17 cellular contexts compared by ENCODE assay signal in genomic region chr12:132923356-132923909, GRCh38. TPM values are rescaled to one million over a fixed set of nuclear protein-coding genes. Genes with fewer than 3 reads are reported as not detected.
A peak's percentile ranks its signal among the peaks of the same experiment; 100 is the strongest.
DNase-seq lines count a peak whose midpoint lies in the region; ATAC-seq, FAIRE-seq and TF ChIP-seq lines count a peak whose summit lies in the region.
"Had no signal": no experiment of that assay in that cellular context is flagged by ENCODE, and none has a peak within 500 bp of the region (broad histone marks: within the 10 kb centered on the region; RNA-seq: fewer than 3 reads in every experiment).

No MANE protein-coding gene starts in this region.

- 0% methylated on average over 1 of the region's 1 CpG for WGBS in HepG2 (ENCODE audit: low lambda C conversion rate)
- 54% methylated on average over 1 of the region's 1 CpG for WGBS in right lobe of liver (ENCODE audit: insufficient coverage, low coverage, low lambda C conversion rate, missing lambda C conversion rate)

- TF ChIP-seq POLR2A in HepG2 (IDR thresholded peaks at IDR 0.05; ENCODE audit: insufficient read depth in 1 of 2, low read depth in 2 of 2, low read length in 2 of 2) (no peak), right lobe of liver (IDR thresholded peaks at IDR 0.05) (no peak)

- no peak overlapping the region for H2AFZ ChIP-seq in HepG2 (ENCODE audit: low read length)
- no peak overlapping the region for H2AFZ ChIP-seq in PC-3 (ENCODE audit: low read length)
- H2AFZ ChIP-seq: GM23338 had no signal

- H3K9me2 ChIP-seq in PC-3 (replicated peaks; ENCODE audit: low read length) = no peaks in the 10 kb centered on the region

- H3K27me3 ChIP-seq in HepG2 (ENCODE audit: control insufficient read depth in 1 of 2, insufficient read depth in 2 of 2, low read length in 2 of 2) (no peaks in the 10 kb centered on the region), right lobe of liver (no peaks in the 10 kb centered on the region), PC-3 (ENCODE audit: low read length) (no peaks in the 10 kb centered on the region)
- no peaks in the 10 kb centered on the region for H3K27me3 ChIP-seq in CD4-positive, alpha-beta T cell (ENCODE audit: control insufficient read depth, insufficient read depth, low read length)

- TF ChIP-seq EP300 in HepG2 (IDR thresholded peaks at IDR 0.05; ENCODE audit: low read depth in 2 of 2, low read length in 2 of 2) (no peak), HepG2 (CRISPR knock-in tag; IDR thresholded peaks at IDR 0.05; ENCODE audit: borderline replicate concordance) (no peak)

- no peaks in the 10 kb centered on the region for H3K79me2 ChIP-seq in HepG2 (ENCODE audit: insufficient read depth, low read length)
- H3K79me2 ChIP-seq in PC-3 (ENCODE audit: low read length) = no peaks in the 10 kb centered on the region

- peaks cover 50% of the 10 kb centered on the region for H3K36me3 Mint-ChIP-seq in endothelial cell (ENCODE audit: low read depth, unreplicated experiment)
- peaks cover 79% of the 10 kb centered on the region for H3K36me3 Mint-ChIP-seq in CD4-positive, alpha-beta T cell (ENCODE audit: low read depth)

- ATAC-seq in HepG2 (no peak), right lobe of liver (no peak), PC-3 (no peak)
- ATAC-seq in CD4-positive, alpha-beta T cell (ENCODE audit: poor library complexity) = no peak
- ATAC-seq: GM23338 had no signal

- intact Hi-C loops in HepG2 (cut with micrococcal nuclease; ENCODE audit: unreplicated experiment) (no loop called here), right lobe of liver (cut with DNase I) (no loop called here), PC-3 (cut with micrococcal nuclease) (no loop called here)
- intact Hi-C loops in CD4-positive, alpha-beta T cell (cut with DNase I, micrococcal nuclease) = loop anchor here in 1 of 2 experiments (5.0 kb wide), 1 partner anchor 139 kb away; no protein-coding TSS in a partner anchor

- H3K36me3 ChIP-seq in HepG2 (replicated peaks in 1 of 2; ENCODE audit: control insufficient read depth in 1 of 2, insufficient read depth in 2 of 2, low read length in 2 of 2) = peaks cover 0 to 2% of the 10 kb centered on the region in 2 experiments; a peak in 1 of 5 replicates
- H3K36me3 ChIP-seq in right lobe of liver = peaks cover 0 to 8% (median 0%) of the 10 kb centered on the region in 4 donors
- H3K36me3 ChIP-seq in PC-3 (ENCODE audit: low read depth, low read length) = peaks cover 60% of the 10 kb centered on the region

- H3K27ac ChIP-seq in HepG2 (ENCODE audit: extremely low read length, insufficient read depth, low read length) = no peak overlapping the region
- H3K27ac ChIP-seq in right lobe of liver = no peak overlapping the region
- H3K27ac ChIP-seq in PC-3 (ENCODE audit: low read length) = no peak overlapping the region
- H3K27ac ChIP-seq in CD4-positive, alpha-beta T cell (ENCODE audit: low read depth, low read length) = no peak overlapping the region

- TF ChIP-seq CTCF in HepG2 (CRISPR knock-in tag; IDR thresholded peaks at IDR 0.05) = no peak
- TF ChIP-seq CTCF in right lobe of liver (IDR thresholded peaks at IDR 0.05) = no peak
- TF ChIP-seq CTCF in PC-3 (conservative IDR thresholded peaks at IDR 0.05; ENCODE audit: low read depth, low read length) = no peak
- no peak for TF ChIP-seq CTCF in endothelial cell (IDR thresholded peaks at IDR 0.05; ENCODE audit: unreplicated experiment)
- TF ChIP-seq CTCF in CD4-positive, alpha-beta T cell (IDR thresholded peaks at IDR 0.05) = no peak

- in situ Hi-C loops in HepG2 (cut with HindIII; ENCODE audit: extremely low pct_ligation_motif_present, low pct_unique_long_range_greater_than_20kb) = no loop called here

- H4K20me1 ChIP-seq in HepG2 (ENCODE audit: insufficient read depth, low read length) (no peaks in the 10 kb centered on the region), PC-3 (ENCODE audit: low read length) (no peaks in the 10 kb centered on the region)

- peak overlapping the region; percentile 0 for H3K4me3 Mint-ChIP-seq in endothelial cell (ENCODE audit: unreplicated experiment)
- no peak overlapping the region for H3K4me3 Mint-ChIP-seq in CD4-positive, alpha-beta T cell
- H3K4me3 Mint-ChIP-seq: B cell, GM23338 had no signal

- H3K4me1 Mint-ChIP-seq in endothelial cell (ENCODE audit: unreplicated experiment) = no peaks in the 10 kb centered on the region
- no peaks in the 10 kb centered on the region for H3K4me1 Mint-ChIP-seq in CD4-positive, alpha-beta T cell (ENCODE audit: low read depth)
- H3K4me1 Mint-ChIP-seq: B cell; CD4-positive, alpha-beta memory T cell; GM23338 had no signal

- peaks cover 3% of the 10 kb centered on the region for H3K27me3 Mint-ChIP-seq in endothelial cell (ENCODE audit: unreplicated experiment)
- H3K27me3 Mint-ChIP-seq in CD4-positive, alpha-beta T cell = no peaks in the 10 kb centered on the region
- H3K27me3 Mint-ChIP-seq: B cell; CD4-positive, alpha-beta memory T cell had no signal

- CTCF ChIA-PET in HepG2 (lab: Yijun Ruan, JAX; ENCODE audit: low intra/inter-chr PET ratio, low total read pairs) (no interaction called here), PC-3 (lab: Charles Lee) (no interaction called here)
- CTCF ChIA-PET in CD4-positive, alpha-beta T cell (lab: Charles Lee) = no interaction called here

- H3K9me3 ChIP-seq in HepG2 (ENCODE audit: low read length) = peaks cover 90% of the 10 kb centered on the region
- H3K9me3 ChIP-seq in right lobe of liver = peaks cover 8 to 89% (median 43%) of the 10 kb centered on the region in 4 donors
- peaks cover 74% of the 10 kb centered on the region for H3K9me3 ChIP-seq in PC-3 (ENCODE audit: low read length)
- H3K9me3 ChIP-seq in CD4-positive, alpha-beta T cell (ENCODE audit: control insufficient read depth, low read length) = peaks cover 90% of the 10 kb centered on the region

- POLR2A ChIA-PET in HepG2 (lab: Yijun Ruan, JAX) = no interaction called here
- POLR2A ChIA-PET in PC-3 (lab: Charles Lee; ENCODE audit: unreplicated experiment) = no interaction called here
- POLR2A ChIA-PET in CD4-positive, alpha-beta T cell (lab: Charles Lee) = no interaction called here

- no peak overlapping the region for H3K27ac Mint-ChIP-seq in endothelial cell (ENCODE audit: unreplicated experiment)
- H3K27ac Mint-ChIP-seq in CD4-positive, alpha-beta T cell = no peak overlapping the region
- H3K27ac Mint-ChIP-seq: B cell; CD4-positive, alpha-beta memory T cell; GM23338 had no signal

- no peaks in the 10 kb centered on the region for H3K4me1 ChIP-seq in HepG2 (ENCODE audit: insufficient read depth, low read length)
- no peaks in the 10 kb centered on the region for H3K4me1 ChIP-seq in right lobe of liver
- H3K4me1 ChIP-seq in PC-3 (ENCODE audit: insufficient read depth, low read length) = no peaks in the 10 kb centered on the region
- H3K4me1 ChIP-seq: Caco-2 had no signal

- no peaks in the 10 kb centered on the region for H3F3A ChIP-seq in PC-3 (ENCODE audit: low read length, unreplicated experiment)

- FAIRE-seq in HepG2 (lab: Jason Lieb, UNC) = no peak
- FAIRE-seq: A204.1 had no signal

- DNase-seq in HepG2 (ENCODE audit: low spot score) = no peak
- no peak for DNase-seq in right lobe of liver
- DNase-seq in PC-3 = no peak
- DNase-seq in endothelial cell (ENCODE audit: low spot score) = no peak
- no peak for DNase-seq in NCI-H1092 (lab: John Stamatoyannopoulos, UW)
- no peak for DNase-seq in CD4-positive, alpha-beta T cell
- no peak for DNase-seq in germinal center (ENCODE audit: low spot score)
- DNase-seq: C1 segment of cervical spinal cord; Caco-2; CD4-positive, alpha-beta memory T cell; DMS53; GF-D8; H7; IMR-90 had no signal

- TF ChIP-seq RAD21 in HepG2 (CRISPR knock-in tag; IDR thresholded peaks at IDR 0.05) = no peak

- H3K9ac ChIP-seq in HepG2 (ENCODE audit: insufficient read depth, low read depth, low read length) (no peak overlapping the region), PC-3 (ENCODE audit: low read length) (no peak overlapping the region)

- BruUV-seq in HepG2 (replicated peaks; lab: Mats Ljungman, UMichigan) (no TSS peak), PC-3 (replicated peaks; lab: Mats Ljungman, UMichigan) (TSS peak; percentile 8)

- H3K4me2 ChIP-seq in HepG2 (ENCODE audit: low read depth, low read length) = no peak overlapping the region
- H3K4me2 ChIP-seq in PC-3 (ENCODE audit: low read length) = no peak overlapping the region
- H3K4me2 ChIP-seq: GM23338 had no signal

- H3K4me3 ChIP-seq in HepG2 (replicated peaks in 1 of 3; ENCODE audit: insufficient read depth in 1 of 3, low read depth in 2 of 3, low read length in 3 of 3) = no peak overlapping the region
- no peak overlapping the region for H3K4me3 ChIP-seq in right lobe of liver
- H3K4me3 ChIP-seq in PC-3 (ENCODE audit: low read length) = no peak overlapping the region
- H3K4me3 ChIP-seq: GM23338 had no signal

- H3K9me3 Mint-ChIP-seq in endothelial cell (ENCODE audit: unreplicated experiment) = peaks cover 60% of the 10 kb centered on the region
- H3K9me3 Mint-ChIP-seq in CD4-positive, alpha-beta T cell = peaks cover 7% of the 10 kb centered on the region

RNA-seq across cellular contexts. Expression of gene ZNF605, which starts 32.7 kb away (rescaled TPM):
- total RNA-seq in HepG2 (2016; rRNA removed; fragmentation: Illumina TruSeq; extraction: Trizol) = 6.8 and 8.8 TPM in 2 replicates
- 2.6 and 3.0 TPM in 2 replicates for total RNA-seq in HepG2 (2016; cell fraction: cytosol; rRNA removed; fragmentation: Illumina TruSeq; extraction: Trizol; ENCODE audit: low read depth)
- total RNA-seq in HepG2 (2016; cell fraction: insoluble cytoplasmic fraction; rRNA removed; fragmentation: Illumina TruSeq; extraction: Trizol) = 6.9 and 7.4 TPM in 2 replicates
- total RNA-seq in HepG2 (2016; cell fraction: membrane; rRNA removed; fragmentation: Illumina TruSeq; extraction: Trizol) = 1.9 and 3.0 TPM in 2 replicates
- total RNA-seq in HepG2 (2016; cell fraction: nucleus; rRNA removed; fragmentation: Illumina TruSeq; extraction: Trizol) = 16.0 and 16.5 TPM in 2 replicates
- 6.1 and 6.7 TPM in 2 replicates for polyA plus RNA-seq in HepG2 (2011; rRNA removed)
- polyA plus RNA-seq in HepG2 (2011; cell fraction: cytosol; rRNA removed) = 1.1 and 1.6 TPM in 2 replicates
- polyA plus RNA-seq in HepG2 (2011; cell fraction: nucleus; rRNA removed) = 13.3 and 15.0 TPM in 2 replicates
- 5.1 and 5.2 TPM in 2 replicates for polyA plus RNA-seq in HepG2 (2012)
- polyA plus RNA-seq in HepG2 (2016; cell fraction: cytosol; fragmentation: Illumina TruSeq; extraction: Trizol; ENCODE audit: low read depth) = 0.75 and 1.0 TPM in 2 replicates
- 4.7 and 5.1 TPM in 2 replicates for polyA plus RNA-seq in HepG2 (2016; cell fraction: insoluble cytoplasmic fraction; fragmentation: Illumina TruSeq; extraction: Trizol; ENCODE audit: low read depth)
- polyA plus RNA-seq in HepG2 (2016; cell fraction: membrane; fragmentation: Illumina TruSeq; extraction: Trizol; ENCODE audit: low read depth) = 0.47 and 0.76 TPM in 2 replicates
- 21.1 and 27.9 TPM in 2 replicates for polyA plus RNA-seq in HepG2 (2016; cell fraction: nucleus; fragmentation: Illumina TruSeq; extraction: Trizol; ENCODE audit: insufficient read depth, low read depth)
- 3.3 and 5.8 TPM in 2 replicates for polyA minus RNA-seq in HepG2 (2011; rRNA and poly(A)+ RNA removed; ENCODE audit: low replicate concordance)
- polyA minus RNA-seq in HepG2 (2011; cell fraction: cytosol; rRNA and poly(A)+ RNA removed) = 1.8 and 2.7 TPM in 2 replicates
- polyA minus RNA-seq in HepG2 (2011; cell fraction: nucleus; rRNA and poly(A)+ RNA removed) = 24.7 and 26.6 TPM in 2 replicates
- 1 to 10 TPM; 2.2 to 7.9 (median 5.7) TPM for total RNA-seq in right lobe of liver
- total RNA-seq in PC-3 (2014; rRNA removed) = 5.9 and 8.6 TPM in 2 replicates
- 8.3 TPM for total RNA-seq in endothelial cell (ENCODE audit: unreplicated experiment)
- 1 to 10 TPM; 5.3 to 5.8 TPM for total RNA-seq in CD4-positive, alpha-beta T cell

RNA-seq across cellular contexts. Expression of gene CHFR, which starts 36.0 kb away (rescaled TPM):
- total RNA-seq in HepG2 (2016; rRNA removed; fragmentation: Illumina TruSeq; extraction: Trizol) (21.0 and 21.4 TPM in 2 replicates), right lobe of liver (10 to 100 TPM; 11.0 to 20.4 (median 13.5) TPM), PC-3 (2014; rRNA removed) (23.3 and 25.8 TPM in 2 replicates), endothelial cell (ENCODE audit: unreplicated experiment) (74.1 TPM)
- total RNA-seq in HepG2 (2016; cell fraction: cytosol; rRNA removed; fragmentation: Illumina TruSeq; extraction: Trizol; ENCODE audit: low read depth) = 8.1 and 8.3 TPM in 2 replicates
- total RNA-seq in HepG2 (2016; cell fraction: insoluble cytoplasmic fraction; rRNA removed; fragmentation: Illumina TruSeq; extraction: Trizol) = 14.1 and 22.8 TPM in 2 replicates
- total RNA-seq in HepG2 (2016; cell fraction: membrane; rRNA removed; fragmentation: Illumina TruSeq; extraction: Trizol) = 15.0 and 16.2 TPM in 2 replicates
- 18.6 and 23.1 TPM in 2 replicates for total RNA-seq in HepG2 (2016; cell fraction: nucleus; rRNA removed; fragmentation: Illumina TruSeq; extraction: Trizol)
- 21.1 and 21.5 TPM in 2 replicates for polyA plus RNA-seq in HepG2 (2011; rRNA removed)
- polyA plus RNA-seq in HepG2 (2011; cell fraction: cytosol; rRNA removed) = 14.8 and 16.4 TPM in 2 replicates
- polyA plus RNA-seq in HepG2 (2011; cell fraction: nucleus; rRNA removed) = 42.9 and 51.1 TPM in 2 replicates
- polyA plus RNA-seq in HepG2 (2012) = 9.6 and 11.9 TPM in 2 replicates
- 5.4 and 5.7 TPM in 2 replicates for polyA plus RNA-seq in HepG2 (2016; cell fraction: cytosol; fragmentation: Illumina TruSeq; extraction: Trizol; ENCODE audit: low read depth)
- 13.8 and 18.2 TPM in 2 replicates for polyA plus RNA-seq in HepG2 (2016; cell fraction: insoluble cytoplasmic fraction; fragmentation: Illumina TruSeq; extraction: Trizol; ENCODE audit: low read depth)
- polyA plus RNA-seq in HepG2 (2016; cell fraction: membrane; fragmentation: Illumina TruSeq; extraction: Trizol; ENCODE audit: low read depth) = 10.2 and 10.9 TPM in 2 replicates
- polyA plus RNA-seq in HepG2 (2016; cell fraction: nucleus; fragmentation: Illumina TruSeq; extraction: Trizol; ENCODE audit: insufficient read depth, low read depth) = 52.9 and 56.1 TPM in 2 replicates
- polyA minus RNA-seq in HepG2 (2011; rRNA and poly(A)+ RNA removed; ENCODE audit: low replicate concordance) = 0.14 and 58.0 TPM in 2 replicates
- polyA minus RNA-seq in HepG2 (2011; cell fraction: cytosol; rRNA and poly(A)+ RNA removed) = 10.1 and 13.7 TPM in 2 replicates
- 30.5 and 38.4 TPM in 2 replicates for polyA minus RNA-seq in HepG2 (2011; cell fraction: nucleus; rRNA and poly(A)+ RNA removed)
- 10 to 100 TPM; 75.1 to 85.6 TPM for total RNA-seq in CD4-positive, alpha-beta T cell
